In genomic region chr4:89109841-89110540, GRCh38 we compare ENCODE assay signal across 8 cellular contexts. TPM values are rescaled to one million over a fixed set of nuclear protein-coding genes. Genes with fewer than 3 reads are reported as not detected.
DNase-seq lines count a peak whose midpoint lies in the region; ATAC-seq and TF ChIP-seq lines count a peak whose summit lies in the region.

No MANE protein-coding gene starts in this region.

- peaks cover 19% of the 10 kb centered on the region for H3K9me3 Mint-ChIP-seq in neural progenitor cell

- H3K9ac ChIP-seq in BLaER1 treated with 17β-estradiol and CSF1 and Interleukin-3, amounts not matched to agents 10 nM and 100 nM = no peak overlapping the region
- no peak overlapping the region for H3K9ac ChIP-seq in neural progenitor cell

- peak overlapping the region; percentile 97 for H2AFZ ChIP-seq in neural progenitor cell (replicated peaks)

- peaks cover 0 to 27% (median 15%) of the 10 kb centered on the region in 11 experiments; a peak in 14 of 22 replicates for H3K36me3 ChIP-seq in BLaER1 treated with 17β-estradiol and CSF1 and Interleukin-3, amounts not matched to agents 10 nM and 100 nM
- peaks cover 4% of the 10 kb centered on the region for H3K36me3 ChIP-seq in neural progenitor cell

- DNase-seq in NCI-H748 (lab: John Stamatoyannopoulos, UW; ENCODE audit: unreplicated experiment) = peak; percentile 30
- no peak for DNase-seq in epithelial cell of esophagus (ENCODE audit: low read depth)
- peak; percentile 12 for DNase-seq in neural progenitor cell (ENCODE audit: low spot score)
- DNase-seq in left colon = no peak
- DNase-seq in AG08396 (ENCODE audit: low spot score) = no peak

- TF ChIP-seq CTCF in epithelial cell of esophagus (IDR thresholded peaks at IDR 0.05; ENCODE audit: insufficient read depth, low read depth, low read length, missing control alignments) (no peak), neural progenitor cell (IDR thresholded peaks at IDR 0.05) (no peak)

- ATAC-seq in GM19455 (IDR thresholded peaks at IDR 0.05; ENCODE audit: unreplicated experiment) (no peak), left colon (no peak), GM19324 (IDR thresholded peaks at IDR 0.05; ENCODE audit: low FRiP score, unreplicated experiment) (no peak)

- peaks cover 8% of the 10 kb centered on the region for H3F3A ChIP-seq in neural progenitor cell (ENCODE audit: low read depth)

- intact Hi-C loops in left colon (cut with DNase I, micrococcal nuclease) = loop anchor here in 1 of 2 donors (5.0 kb wide), 1 partner anchor 298 kb away; no protein-coding TSS in a partner anchor

- H4K20me1 ChIP-seq in BLaER1 treated with 17β-estradiol and CSF1 and Interleukin-3, amounts not matched to agents 10 nM and 100 nM = no peaks in the 10 kb centered on the region
- H4K20me1 ChIP-seq in neural progenitor cell (ENCODE audit: low read depth) = no peaks in the 10 kb centered on the region

- peak overlapping the region; percentile 12 for H3K27ac Mint-ChIP-seq in neural progenitor cell

- H3K4me1 ChIP-seq in BLaER1 treated with 17β-estradiol and CSF1 and Interleukin-3, amounts not matched to agents 10 nM and 100 nM = peaks cover 8 to 21% (median 15%) of the 10 kb centered on the region in 10 experiments
- peaks cover 9% of the 10 kb centered on the region for H3K4me1 ChIP-seq in neural progenitor cell

- peaks cover 24% of the 10 kb centered on the region for H3K79me2 ChIP-seq in neural progenitor cell (ENCODE audit: low read depth)

- peaks cover 34% of the 10 kb centered on the region for H3K36me3 Mint-ChIP-seq in neural progenitor cell

- H3K27ac ChIP-seq in BLaER1 treated with 17β-estradiol and CSF1 and Interleukin-3, amounts not matched to agents 10 nM and 100 nM = no peak overlapping the region
- H3K27ac ChIP-seq in neural progenitor cell = no peak overlapping the region

- peaks cover 17% of the 10 kb centered on the region for H3K4me1 Mint-ChIP-seq in neural progenitor cell

- peaks cover 9% of the 10 kb centered on the region for H3K27me3 Mint-ChIP-seq in neural progenitor cell (ENCODE audit: insufficient read depth, low read depth)

- H3K4me3 Mint-ChIP-seq in neural progenitor cell = peak overlapping the region; percentile 91

- H3K27me3 ChIP-seq in BLaER1 treated with 17β-estradiol and CSF1 and Interleukin-3, amounts not matched to agents 10 nM and 100 nM = peaks cover 9 to 17% (median 14%) of the 10 kb centered on the region in 11 experiments
- H3K27me3 ChIP-seq in neural progenitor cell = peaks cover 28% of the 10 kb centered on the region

- peak overlapping the region; percentile 74 to 94 (median 88); a peak in 16 of 22 replicates for H3K4me2 ChIP-seq in BLaER1 treated with 17β-estradiol and CSF1 and Interleukin-3, amounts not matched to agents 10 nM and 100 nM
- H3K4me2 ChIP-seq in neural progenitor cell = peak overlapping the region; percentile 96

- H3K9me3 ChIP-seq in BLaER1 treated with 17β-estradiol and CSF1 and Interleukin-3, amounts not matched to agents 10 nM and 100 nM (replicated peaks in 1 of 11) = peaks cover 0 to 48% (median 40%) of the 10 kb centered on the region in 11 experiments; a peak in 18 of 22 replicates
- H3K9me3 ChIP-seq in neural progenitor cell (ENCODE audit: low read depth) = no peaks in the 10 kb centered on the region

- H3K4me3 ChIP-seq in BLaER1 treated with 17β-estradiol and CSF1 and Interleukin-3, amounts not matched to agents 10 nM and 100 nM = peak overlapping the region in 4 of 10 experiments; percentile 73 to 79 (median 78); a peak in 8 of 20 replicates
- H3K4me3 ChIP-seq in epithelial cell of esophagus (ENCODE audit: low read length) (peak overlapping the region; percentile 57), neural progenitor cell (peak overlapping the region; percentile 76)

RNA-seq across cellular contexts. Expression of gene TIGD2, which starts 1.3 kb away (rescaled TPM):
- total RNA-seq in neural progenitor cell (ENCODE audit: low replicate concordance) (17.9 and 28.1 TPM in 2 replicates), left colon (1 to 10 TPM; 5.2 to 5.3 TPM)

RNA-seq across cellular contexts. Expression of gene FAM13A, which starts 53.0 kb away (rescaled TPM):
- total RNA-seq in neural progenitor cell (ENCODE audit: low replicate concordance) (29.5 and 40.3 TPM in 2 replicates), left colon (10 to 100 TPM; 34.3 to 80.3 TPM)

Comparison
In these comparisons a context has a peak if more than half of its experiments do, and no peak if none do; other contexts are left out.
1. DNase-seq: peak in NCI-H748 (single experiment) and neural progenitor cell (single experiment); none in epithelial cell of esophagus (single experiment), left colon (0 of 2) and AG08396 (single experiment).